Comparison of ENCODE assay signal across 18 cellular contexts in the genomic region with DNA sequence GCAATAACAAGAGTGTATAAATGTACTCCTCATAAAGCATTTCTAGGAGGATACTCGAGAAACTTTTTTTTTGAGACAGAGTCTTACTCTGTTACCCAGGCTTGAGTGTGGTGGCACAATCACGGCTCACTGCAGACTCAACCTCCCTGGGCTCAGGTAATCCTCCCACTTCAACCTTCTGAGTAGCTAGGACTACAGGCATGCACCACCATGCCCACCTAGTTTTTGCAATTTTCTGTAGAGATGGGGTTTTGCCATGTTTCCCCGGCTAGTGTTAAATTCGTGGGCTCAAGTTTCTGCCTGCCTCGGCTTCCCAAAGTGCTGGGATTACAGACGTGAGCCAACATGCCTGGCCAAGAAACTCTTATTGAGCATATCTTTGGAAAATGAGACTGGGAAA. TPM values are rescaled to one million over a fixed set of nuclear protein-coding genes. Genes with fewer than 3 reads are reported as not detected.
DNase-seq lines count a peak whose midpoint lies in the region; ATAC-seq and TF ChIP-seq lines count a peak whose summit lies in the region.
"Had no signal": no experiment of that assay in that cellular context is flagged by ENCODE, and none has a peak within 500 bp of the region (broad histone marks: within the 10 kb centered on the region; RNA-seq: fewer than 3 reads in every experiment).

No MANE protein-coding gene starts in this region.

- no peak for ATAC-seq in foreskin keratinocyte
- no peak for ATAC-seq in HG03571 (IDR thresholded peaks at IDR 0.05; ENCODE audit: unreplicated experiment)
- ATAC-seq in natural killer cell: no peak
- ATAC-seq: HCT116 had no signal

- peak overlapping the region; percentile 99 for H3K27ac ChIP-seq in ACC112 (ENCODE audit: low read depth, low read length)
- peak overlapping the region; percentile 100 for H3K27ac ChIP-seq in mammary epithelial cell (ENCODE audit: insufficient read depth, low read depth, low read length)
- peak overlapping the region; percentile 91 for H3K27ac ChIP-seq in foreskin keratinocyte
- H3K27ac ChIP-seq in trophoblast cell (ENCODE audit: low read depth, low read length): no peak overlapping the region
- H3K27ac ChIP-seq: BLaER1 had no signal

- H4K8ac ChIP-seq in trophoblast cell (ENCODE audit: low read depth, low read length): no peak overlapping the region

- H4K91ac ChIP-seq in trophoblast cell (ENCODE audit: low read depth, low read length): no peak overlapping the region

- no peaks in the 10 kb centered on the region for H3K27me3 Mint-ChIP-seq in natural killer cell (ENCODE audit: low read depth in 2 of 2)
- H3K27me3 Mint-ChIP-seq: CD8-positive, alpha-beta memory T cell; IgD-negative memory B cell had no signal

- dilution Hi-C loops in mammary epithelial cell (cut with HindIII; ENCODE audit: low sequenced_read_pairs): no loop called here

- peak overlapping the region; percentile 5 for H2BK120ac ChIP-seq in trophoblast cell (ENCODE audit: insufficient read depth, low read length, poor library complexity)

- no peak overlapping the region for H3K18ac ChIP-seq in trophoblast cell (ENCODE audit: low read length)

- H3K23ac ChIP-seq in trophoblast cell (ENCODE audit: low read length): no peak overlapping the region

- no peaks in the 10 kb centered on the region for H3K36me3 Mint-ChIP-seq in natural killer cell
- H3K36me3 Mint-ChIP-seq: IgD-negative memory B cell had no signal

- H2AK5ac ChIP-seq in trophoblast cell (ENCODE audit: low read length): no peak overlapping the region

- H3K4me3 ChIP-seq in ACC112 (ENCODE audit: low read depth, low read length): no peak overlapping the region
- peak overlapping the region in 1 of 3 experiments; percentile 11 for H3K4me3 ChIP-seq in mammary epithelial cell (replicated peaks in 1 of 3; ENCODE audit: insufficient read depth in 1 of 3, low read depth in 2 of 3, low read length in 3 of 3)
- H3K4me3 ChIP-seq in trophoblast cell (ENCODE audit: low read depth, low read length): no peak overlapping the region
- H3K4me3 ChIP-seq: BLaER1, GM23248 had no signal

- H3K4me3 Mint-ChIP-seq in natural killer cell: no peak overlapping the region
- H3K4me3 Mint-ChIP-seq: CD8-positive, alpha-beta memory T cell; IgD-negative memory B cell had no signal

- H4K12ac ChIP-seq in trophoblast cell (ENCODE audit: low read depth, low read length): no peak overlapping the region

- WGBS in mammary epithelial cell (ENCODE audit: low coverage, missing lambda C conversion rate): 17% methylated on average over 6 of the region's 6 CpGs
- WGBS in trophoblast cell (ENCODE audit: extremely low coverage, insufficient coverage, insufficient read length): no CpG with 5 or more reads among the region's 6 CpGs

- H3K4me2 ChIP-seq in mammary epithelial cell (ENCODE audit: insufficient read depth, low read depth, low read length) (peak overlapping the region; percentile 62), trophoblast cell (ENCODE audit: low read length) (no peak overlapping the region)
- H3K4me2 ChIP-seq: BLaER1 had no signal

- H3K9ac ChIP-seq in mammary epithelial cell (ENCODE audit: insufficient read depth, low read length) (no peak overlapping the region), trophoblast cell (ENCODE audit: low read length) (no peak overlapping the region)
- H3K9ac ChIP-seq: BLaER1 had no signal

- no peak overlapping the region for H2AFZ ChIP-seq in ACC112 (ENCODE audit: low read length, unreplicated experiment)
- peak overlapping the region; percentile 83 for H2AFZ ChIP-seq in mammary epithelial cell (ENCODE audit: low read depth, low read length)
- no peak overlapping the region for H2AFZ ChIP-seq in trophoblast cell (ENCODE audit: insufficient read depth, low read length, poor library complexity)

- H2BK12ac ChIP-seq in trophoblast cell (ENCODE audit: low read length): no peak overlapping the region

- H2BK5ac ChIP-seq in trophoblast cell (ENCODE audit: low read depth, low read length, poor library complexity): no peak overlapping the region

- no peaks in the 10 kb centered on the region for H3K36me3 ChIP-seq in ACC112 (ENCODE audit: insufficient read depth, low read length)
- no peaks in the 10 kb centered on the region for H3K36me3 ChIP-seq in mammary epithelial cell (ENCODE audit: insufficient read depth, low read length)
- H3K36me3 ChIP-seq in trophoblast cell (ENCODE audit: control insufficient read depth in 1 of 2, insufficient read depth in 2 of 2, low read length in 2 of 2): no peaks in the 10 kb centered on the region
- H3K36me3 ChIP-seq: BLaER1 had no signal

- H3K4me1 ChIP-seq in ACC112 (ENCODE audit: control insufficient read depth, insufficient read depth, low read length, unreplicated experiment): peaks cover 37% of the 10 kb centered on the region
- H3K4me1 ChIP-seq in mammary epithelial cell (ENCODE audit: insufficient read depth, low read length): peaks cover 36% of the 10 kb centered on the region
- peaks cover 44% of the 10 kb centered on the region for H3K4me1 ChIP-seq in foreskin keratinocyte
- peaks cover 0 to 5% of the 10 kb centered on the region in 2 experiments for H3K4me1 ChIP-seq in trophoblast cell (ENCODE audit: control insufficient read depth in 1 of 2, insufficient read depth in 2 of 2, low read length in 2 of 2)
- H3K4me1 ChIP-seq: BLaER1 had no signal

- H3K27ac Mint-ChIP-seq in natural killer cell: no peak overlapping the region
- H3K27ac Mint-ChIP-seq: CD8-positive, alpha-beta memory T cell; IgD-negative memory B cell had no signal

- H3K14ac ChIP-seq in trophoblast cell (ENCODE audit: low read length): no peak overlapping the region

- H3K79me2 ChIP-seq in ACC112 (ENCODE audit: control insufficient read depth, insufficient read depth, low read length, unreplicated experiment) (no peaks in the 10 kb centered on the region), mammary epithelial cell (ENCODE audit: insufficient read depth, low read length) (no peaks in the 10 kb centered on the region), trophoblast cell (ENCODE audit: control insufficient read depth, insufficient read depth, low read length, poor library complexity) (no peaks in the 10 kb centered on the region)

- peaks cover 6% of the 10 kb centered on the region for H3K79me1 ChIP-seq in trophoblast cell (ENCODE audit: low read length)

- no peaks in the 10 kb centered on the region for H4K20me1 ChIP-seq in mammary epithelial cell (ENCODE audit: insufficient read depth, low read length)
- H4K20me1 ChIP-seq: BLaER1 had no signal

- BruUV-seq in mammary epithelial cell (replicated peaks; lab: Mats Ljungman, UMichigan): no TSS peak

- intact Hi-C loops in mammary epithelial cell (cut with micrococcal nuclease): loop anchor here (5.0 kb wide), 1 partner anchor 208 kb away; no protein-coding TSS in a partner anchor
- intact Hi-C loops in natural killer cell (cut with micrococcal nuclease): no loop called here

- H3K9me3 ChIP-seq in mammary epithelial cell (replicated peaks; ENCODE audit: insufficient read depth, low read length): peaks cover 3% of the 10 kb centered on the region
- no peaks in the 10 kb centered on the region for H3K9me3 ChIP-seq in trophoblast cell (ENCODE audit: insufficient read depth, low read depth, low read length)
- H3K9me3 ChIP-seq: BLaER1 had no signal

- DNase-seq in mammary epithelial cell (peak; percentile 40), foreskin keratinocyte (peak; percentile 27 to 51), trophoblast cell (no peak), natural killer cell (no peak), A172 (ENCODE audit: low spot score) (no peak), DMS 273 (lab: John Stamatoyannopoulos, UW; ENCODE audit: unreplicated experiment) (no peak)
- DNase-seq: AML-193; Calu3; CD8-positive, alpha-beta memory T cell; DMS79 treated with DMSO at 0.1 percent for 48 hours; EL had no signal

- no peak for TF ChIP-seq CTCF in mammary epithelial cell (conservative IDR thresholded peaks at IDR 0.05 in 1 of 2, IDR thresholded peaks at IDR 0.05 in 1 of 2; ENCODE audit: extremely low read depth in 1 of 2, insufficient read depth in 1 of 2, low read depth in 1 of 2, low read length in 2 of 2)
- no peak for TF ChIP-seq CTCF in foreskin keratinocyte (conservative IDR thresholded peaks at IDR 0.05)
- TF ChIP-seq CTCF in natural killer cell (IDR thresholded peaks at IDR 0.05): no peak

- H3K4ac ChIP-seq in trophoblast cell (ENCODE audit: low read depth, low read length): no peak overlapping the region

- in situ Hi-C loops in mammary epithelial cell (cut with MboI; ENCODE audit: low sequenced_read_pairs in 2 of 2): loop anchor here in 1 of 2 donors (5.0 to 10.0 kb wide), 3 partner anchors 38 to 65 kb away; no protein-coding TSS in a partner anchor

- no peaks in the 10 kb centered on the region for H3K4me1 Mint-ChIP-seq in natural killer cell
- H3K4me1 Mint-ChIP-seq: CD8-positive, alpha-beta memory T cell; IgD-negative memory B cell had no signal

- H3K27me3 ChIP-seq in ACC112 (ENCODE audit: insufficient read depth, low read length) (no peaks in the 10 kb centered on the region), mammary epithelial cell (ENCODE audit: insufficient read depth, low read length) (no peaks in the 10 kb centered on the region), foreskin keratinocyte (no peaks in the 10 kb centered on the region), trophoblast cell (ENCODE audit: insufficient read depth, low read length) (no peaks in the 10 kb centered on the region)
- H3K27me3 ChIP-seq: BLaER1 had no signal

- CTCF ChIA-PET in mammary epithelial cell (lab: Charles Lee; ENCODE audit: low non-redundant PET): no interaction called here

- no peaks in the 10 kb centered on the region for H3K9me3 Mint-ChIP-seq in natural killer cell
- H3K9me3 Mint-ChIP-seq: CD8-positive, alpha-beta memory T cell had no signal

RNA-seq across cellular contexts. Expression of a gene that starts 59.1 kb away (rescaled TPM):
- 100 to 1,000 TPM in 1 of 2 donors, 10 to 100 TPM in 1; 95.5 to 153 TPM for total RNA-seq in mammary epithelial cell
- polyA plus RNA-seq in mammary epithelial cell: 21.1 TPM
- polyA minus RNA-seq in mammary epithelial cell: 55.5 TPM
- total RNA-seq in foreskin keratinocyte: 93.8 and 110 TPM in 2 replicates
- polyA plus RNA-seq in foreskin keratinocyte: 28.0 and 35.5 TPM in 2 replicates
- 23.8 and 24.1 TPM in 2 replicates for polyA plus RNA-seq in trophoblast cell (2013)
- total RNA-seq in natural killer cell: 10 to 100 TPM; 63.3 to 93.4 (median 64.0) TPM
- total RNA-seq in A172 (2014; rRNA removed; shearing (Covaris generic)): 99.5 and 115 TPM in 2 replicates
- total RNA-seq: HT-29 had no signal

Comparison
In these comparisons a context has a peak if more than half of its experiments do, and no peak if none do; other contexts are left out.
1. DNase-seq: peak in mammary epithelial cell (single experiment) and foreskin keratinocyte (2 of 2); none in trophoblast cell (0 of 2), natural killer cell (single experiment), A172 (single experiment) and DMS 273 (single experiment).